ENCODE assay signal across 25 cellular contexts in the genomic region with DNA sequence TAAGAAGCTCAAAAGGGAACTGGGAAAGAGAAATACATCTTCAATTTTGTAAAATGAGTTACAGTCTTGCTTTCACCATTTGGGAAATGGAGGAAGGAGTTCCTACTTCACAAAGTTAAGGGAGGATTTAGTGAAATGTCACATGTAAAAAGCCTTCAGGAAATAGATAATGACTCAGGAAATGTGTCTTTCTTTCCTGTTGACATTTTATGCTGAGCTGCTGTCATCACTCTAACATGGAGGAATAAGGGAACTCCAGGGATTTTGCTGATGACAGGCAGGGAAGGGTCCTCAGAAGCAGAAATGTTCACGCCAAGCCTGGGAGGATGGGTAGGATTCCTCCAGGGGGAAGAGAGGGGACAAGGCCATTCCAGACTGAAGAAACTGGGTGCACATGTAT.
"Had no signal": no experiment of that assay in that cellular context is flagged by ENCODE, and none has a peak within 500 bp of the region (broad histone marks: within the 10 kb centered on the region; RNA-seq: fewer than 3 reads in every experiment).

No MANE protein-coding gene starts in this region.

- H3K36me3 ChIP-seq: esophagus squamous epithelium, gastroesophageal sphincter, vagina had no signal

- H3K4me1 ChIP-seq: esophagus squamous epithelium, gastroesophageal sphincter, testis, vagina had no signal

- DNase-seq: activated CD4-positive, alpha-beta T cell treated with anti-CD3 and anti-CD28 coated beads for 1 hour; activated CD4-positive, alpha-beta T cell treated with anti-CD3 and anti-CD28 coated beads, Interleukin-2, amount 50 U/mL, for 1 hour; activated CD8-positive, alpha-beta T cell treated with anti-CD3 and anti-CD28 coated beads, Interleukin-2, amount 10 ng/mL, durations not matched to agents 7 days and 5 days; activated gamma-delta T cell treated with Interleukin-2 at 50 U/mL for 16 hours; aorta; central memory CD4-positive, alpha-beta T cell; effector memory CD4-positive, alpha-beta T cell; esophagus squamous epithelium; head of caudate nucleus; left cardiac atrium; naive B cell; posterior cingulate gyrus; small intestine; stimulated activated CD4-positive, alpha-beta T cell treated with anti-CD3 and anti-CD28 coated beads, Interleukin-15, amount 100 ng/mL, for 24 hours; T1000; testis had no signal

- H3K27me3 ChIP-seq: esophagus squamous epithelium, gastroesophageal sphincter, testis, vagina had no signal

- H3K27ac ChIP-seq: esophagus squamous epithelium, gastroesophageal sphincter, testis, vagina had no signal

- H3K4me3 ChIP-seq: esophagus squamous epithelium, gastroesophageal sphincter, testis, vagina had no signal

- H3K4me1 Mint-ChIP-seq: naive B cell; neural crest cell; stimulated activated memory B cell treated with anti-CD40 and anti-IgM and Interleukin-4, amounts not matched to agents 10 μg/mL and 1 μg/mL and 100 μg/mL, for 72 hours had no signal

- FAIRE-seq: islet of Langerhans, small intestine had no signal

- ATAC-seq: activated CD8-positive, alpha-beta T cell treated with anti-CD3 and anti-CD28 coated beads, Interleukin-2, amount 10 ng/mL, durations not matched to agents 7 days and 5 days; activated naive CD4-positive, alpha-beta T cell treated with anti-CD3 and anti-CD28 coated beads, Interleukin-2, amount 50 U/mL, for 72 hours; gastroesophageal sphincter; left cardiac atrium; sciatic nerve; stimulated activated memory B cell treated with anti-CD40 and anti-IgM and Interleukin-4, amounts not matched to agents 10 μg/mL and 1 μg/mL and 100 μg/mL, for 72 hours had no signal

- H3K27ac Mint-ChIP-seq: activated CD8-positive, alpha-beta T cell treated with anti-CD3 and anti-CD28 coated beads, Interleukin-2, amount 10 ng/mL, durations not matched to agents 7 days and 5 days; activated naive CD4-positive, alpha-beta T cell treated with anti-CD3 and anti-CD28 coated beads, Interleukin-2, amount 50 U/mL, for 72 hours; activated T-helper 1 cell treated with anti-CD3 and anti-CD28 coated beads, Interleukin-12 subunit alpha, Interleukin-12 subunit beta, Interleukin-2, Interleukin-4 antibody, amounts not matched to agents 30 ng/mL and 10 ng/mL and 1 ng/mL, durations not matched to agents 14 hours and 24 hours and 36 hours; naive B cell; stimulated activated memory B cell treated with anti-CD40 and anti-IgM and Interleukin-4, amounts not matched to agents 10 μg/mL and 1 μg/mL and 100 μg/mL, for 72 hours; type B pancreatic cell had no signal

- H3K4me3 Mint-ChIP-seq: activated CD8-positive, alpha-beta T cell treated with anti-CD3 and anti-CD28 coated beads, Interleukin-2, amount 10 ng/mL, durations not matched to agents 7 days and 5 days; activated T-helper 1 cell treated with anti-CD3 and anti-CD28 coated beads, Interleukin-12 subunit alpha, Interleukin-12 subunit beta, Interleukin-2, Interleukin-4 antibody, amounts not matched to agents 30 ng/mL and 10 ng/mL and 1 ng/mL, durations not matched to agents 14 hours and 24 hours and 36 hours; naive B cell; neural crest cell; stimulated activated memory B cell treated with anti-CD40 and anti-IgM and Interleukin-4, amounts not matched to agents 10 μg/mL and 1 μg/mL and 100 μg/mL, for 72 hours; type B pancreatic cell had no signal

- H3K27me3 Mint-ChIP-seq: type B pancreatic cell had no signal

- H3K36me3 Mint-ChIP-seq: stimulated activated memory B cell treated with anti-CD40 and anti-IgM and Interleukin-4, amounts not matched to agents 10 μg/mL and 1 μg/mL and 100 μg/mL, for 72 hours; type B pancreatic cell had no signal

- H3K9me3 ChIP-seq: testis, vagina had no signal
